In the genomic region with DNA sequence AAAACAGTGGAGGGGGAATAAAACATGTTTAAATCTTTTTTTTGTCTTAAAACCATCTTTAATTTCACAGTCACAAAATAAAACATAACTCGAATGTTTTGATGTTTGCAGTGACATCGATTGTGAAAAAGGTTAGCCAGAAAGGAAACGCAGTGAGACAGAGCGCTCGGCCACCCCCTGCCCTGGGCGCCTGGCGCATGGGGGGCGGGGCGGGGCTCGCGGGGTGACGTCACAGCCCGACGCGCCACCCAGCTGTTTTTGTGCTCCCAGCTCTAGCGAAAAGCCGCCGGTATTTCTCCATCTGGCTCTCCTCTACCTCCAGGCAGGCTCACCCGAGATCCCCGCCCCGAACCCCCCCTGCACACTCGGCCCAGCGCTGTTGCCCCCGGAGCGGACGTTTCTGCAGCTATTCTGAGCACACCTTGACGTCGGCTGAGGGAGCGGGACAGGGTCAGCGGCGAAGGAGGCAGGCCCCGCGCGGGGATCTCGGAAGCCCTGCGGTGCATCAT, we compare ENCODE assay signal across 8 cellular contexts. TPM values are rescaled to one million over a fixed set of nuclear protein-coding genes. Genes with fewer than 3 reads are reported as not detected.
A peak's percentile ranks its signal among the peaks of the same experiment; 100 is the strongest.
DNase-seq lines count a peak whose midpoint lies in the region; ATAC-seq, FAIRE-seq and TF ChIP-seq lines count a peak whose summit lies in the region.

A gene (plus strand): TSS at position 255 of the 509 bp plus-strand sequence. CDS start 253 bp downstream, at position 508.

- peak within 1 kb of the TSS; percentile 62 for H2AFZ ChIP-seq in HepG2 (ENCODE audit: low read length)

- H3K4me1 ChIP-seq in HepG2 (ENCODE audit: insufficient read depth, low read length) = peaks cover 19% of the 10 kb centered on the region; the same call in 1 of the 2 replicates

- DNase-seq in GM12891 (ENCODE audit: insufficient read length, low spot score) = peak; percentile 72
- peak; percentile 43 for DNase-seq in NCI-H2227 treated with DMSO at 0.1 percent for 48 hours (lab: John Stamatoyannopoulos, UW)
- DNase-seq in activated CD4-positive, alpha-beta T cell treated with anti-CD3 and anti-CD28 coated beads, Interleukin-2, amount 50 U/mL, for 4 hours = peak; percentile 68 to 73
- peak; percentile 88 for DNase-seq in dermis blood vessel endothelial cell
- peak; percentile 60 for DNase-seq in HepG2 (ENCODE audit: low spot score)
- peak; percentile 75 to 79 for DNase-seq in stimulated activated CD4-positive, alpha-beta T cell treated with anti-CD3 and anti-CD28 coated beads, Interleukin-2, amount 100 ng/mL, for 24 hours
- DNase-seq in COR-L47 (lab: John Stamatoyannopoulos, UW) = no peak

- H3K36me3 ChIP-seq in HepG2 (replicated peaks in 1 of 2; ENCODE audit: control insufficient read depth in 1 of 2, insufficient read depth in 2 of 2, low read length in 2 of 2) = no peaks in the 10 kb centered on the region

- intact Hi-C loops in HepG2 (cut with micrococcal nuclease; ENCODE audit: unreplicated experiment) = loop anchor here (1.0 to 2.0 kb wide), 2 partner anchors 401 to 510 kb away; a partner anchor contains a TSS

- no peak for TF ChIP-seq RAD21 in HepG2 (CRISPR knock-in tag; IDR thresholded peaks at IDR 0.05)

- ATAC-seq in HG02852 (IDR thresholded peaks at IDR 0.05; ENCODE audit: unreplicated experiment) (peak; percentile 64), HepG2 (peak; percentile 77)

- H3K27me3 ChIP-seq in HepG2 (ENCODE audit: control insufficient read depth in 1 of 2, insufficient read depth in 2 of 2, low read length in 2 of 2) = no peaks in the 10 kb centered on the region; a peak in 1 of 5 replicates

- in situ Hi-C loops in HepG2 (cut with HindIII; ENCODE audit: extremely low pct_ligation_motif_present, low pct_unique_long_range_greater_than_20kb) = no loop called here

- CTCF ChIA-PET in HepG2 (lab: Yijun Ruan, JAX; ENCODE audit: low intra/inter-chr PET ratio, low total read pairs) = no interaction called here

- no peaks in the 10 kb centered on the region for H3K79me2 ChIP-seq in HepG2 (ENCODE audit: insufficient read depth, low read length)

- H3K27ac ChIP-seq in HepG2 (ENCODE audit: extremely low read length, insufficient read depth, low read length) = peak within 1 kb of the TSS; percentile 80

- no peaks in the 10 kb centered on the region for H4K20me1 ChIP-seq in HepG2 (ENCODE audit: insufficient read depth, low read length)

- peak within 1 kb of the TSS; percentile 82 to 97 (median 91) for H3K4me3 ChIP-seq in HepG2 (replicated peaks in 1 of 3; ENCODE audit: insufficient read depth in 1 of 3, low read depth in 2 of 3, low read length in 3 of 3)

- H3K9me3 ChIP-seq in HepG2 (ENCODE audit: low read length) = no peaks in the 10 kb centered on the region

- TF ChIP-seq EP300 in HepG2 (IDR thresholded peaks at IDR 0.05; ENCODE audit: low read depth in 2 of 2, low read length in 2 of 2) = no peak
- no peak for TF ChIP-seq EP300 in HepG2 (CRISPR knock-in tag; IDR thresholded peaks at IDR 0.05; ENCODE audit: borderline replicate concordance)

- no peak for TF ChIP-seq CTCF in HepG2 (CRISPR knock-in tag; IDR thresholded peaks at IDR 0.05)

- H3K9ac ChIP-seq in HepG2 (ENCODE audit: insufficient read depth, low read depth, low read length) = peak within 1 kb of the TSS; percentile 76

- FAIRE-seq in GM12891 (lab: Jason Lieb, UNC) = no peak
- no peak for FAIRE-seq in HepG2 (lab: Jason Lieb, UNC)

- BruUV-seq in HepG2 (replicated peaks; lab: Mats Ljungman, UMichigan) = TSS peak; percentile 62

- 1% methylated on average over 23 of the region's 36 CpGs for WGBS in HepG2 (ENCODE audit: low lambda C conversion rate)

- POLR2A ChIA-PET in HepG2 (lab: Yijun Ruan, JAX) = interaction anchor here (1.0 to 1.9 kb wide), 3 partner anchors 152 to 959 kb away, joined by 3 to 7 read pairs (median 4); a partner anchor contains a TSS

- TF ChIP-seq POLR2A in GM12891 (IDR thresholded peaks at IDR 0.05; ENCODE audit: low read depth, low read length) = no peak
- TF ChIP-seq POLR2A in HepG2 (IDR thresholded peaks at IDR 0.05; ENCODE audit: insufficient read depth in 1 of 2, low read depth in 2 of 2, low read length in 2 of 2) = 0 out of 4 replicates have a peak, but pooled peaks of 1 of the 2 experiments have one; percentile 1

- H3K4me2 ChIP-seq in HepG2 (ENCODE audit: low read depth, low read length) = peak within 1 kb of the TSS; percentile 98

TF ChIP-seq in GM12891, 5 proteins besides CTCF, POLR2A, EP300 and RAD21:
- TF ChIP-seq POLR2AphosphoS5 (IDR thresholded peaks at IDR 0.05; ENCODE audit: low read depth, low read length) (no peak), PAX5 (IDR thresholded peaks at IDR 0.05; ENCODE audit: insufficient read depth, low read length, severe bottlenecking) (no peak), SPI1 (IDR thresholded peaks at IDR 0.05; ENCODE audit: low read depth, low read length) (no peak), TAF1 (IDR thresholded peaks at IDR 0.05; ENCODE audit: low read depth, low read length) (no peak), POU2F2 (IDR thresholded peaks at IDR 0.05; ENCODE audit: low read depth, low read length) (no peak)

TF ChIP-seq in HepG2, 621 proteins besides CTCF, POLR2A, EP300 and RAD21 (continues in another document):
- TF ChIP-seq, protein P1, sequence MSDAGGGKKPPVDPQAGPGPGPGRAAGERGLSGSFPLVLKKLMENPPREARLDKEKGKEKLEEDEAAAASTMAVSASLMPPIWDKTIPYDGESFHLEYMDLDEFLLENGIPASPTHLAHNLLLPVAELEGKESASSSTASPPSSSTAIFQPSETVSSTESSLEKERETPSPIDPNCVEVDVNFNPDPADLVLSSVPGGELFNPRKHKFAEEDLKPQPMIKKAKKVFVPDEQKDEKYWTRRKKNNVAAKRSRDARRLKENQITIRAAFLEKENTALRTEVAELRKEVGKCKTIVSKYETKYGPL (CRISPR knock-in tag; IDR thresholded peaks at IDR 0.05) = no peak
- TF ChIP-seq SOX6 (IDR thresholded peaks at IDR 0.05) = no peak
- peak; percentile 58; the same call in 1 of the 2 replicates for TF ChIP-seq SOX6 (CRISPR knock-in tag; IDR thresholded peaks at IDR 0.05)
- TF ChIP-seq, protein P2, sequence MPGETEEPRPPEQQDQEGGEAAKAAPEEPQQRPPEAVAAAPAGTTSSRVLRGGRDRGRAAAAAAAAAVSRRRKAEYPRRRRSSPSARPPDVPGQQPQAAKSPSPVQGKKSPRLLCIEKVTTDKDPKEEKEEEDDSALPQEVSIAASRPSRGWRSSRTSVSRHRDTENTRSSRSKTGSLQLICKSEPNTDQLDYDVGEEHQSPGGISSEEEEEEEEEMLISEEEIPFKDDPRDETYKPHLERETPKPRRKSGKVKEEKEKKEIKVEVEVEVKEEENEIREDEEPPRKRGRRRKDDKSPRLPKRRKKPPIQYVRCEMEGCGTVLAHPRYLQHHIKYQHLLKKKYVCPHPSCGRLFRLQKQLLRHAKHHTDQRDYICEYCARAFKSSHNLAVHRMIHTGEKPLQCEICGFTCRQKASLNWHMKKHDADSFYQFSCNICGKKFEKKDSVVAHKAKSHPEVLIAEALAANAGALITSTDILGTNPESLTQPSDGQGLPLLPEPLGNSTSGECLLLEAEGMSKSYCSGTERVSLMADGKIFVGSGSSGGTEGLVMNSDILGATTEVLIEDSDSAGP (CRISPR knock-in tag; IDR thresholded peaks at IDR 0.05; ENCODE audit: borderline replicate concordance) = peak; percentile 18; the same call in 1 of the 2 replicates
- TF ChIP-seq, protein P3, sequence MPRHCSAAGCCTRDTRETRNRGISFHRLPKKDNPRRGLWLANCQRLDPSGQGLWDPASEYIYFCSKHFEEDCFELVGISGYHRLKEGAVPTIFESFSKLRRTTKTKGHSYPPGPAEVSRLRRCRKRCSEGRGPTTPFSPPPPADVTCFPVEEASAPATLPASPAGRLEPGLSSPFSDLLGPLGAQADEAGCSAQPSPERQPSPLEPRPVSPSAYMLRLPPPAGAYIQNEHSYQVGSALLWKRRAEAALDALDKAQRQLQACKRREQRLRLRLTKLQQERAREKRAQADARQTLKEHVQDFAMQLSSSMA (CRISPR knock-in tag; IDR thresholded peaks at IDR 0.05) = no peak

RNA-seq across cellular contexts. Expression of the gene that starts here (rescaled TPM):
- polyA plus RNA-seq in GM12891 (2012; ENCODE audit: low read depth, missing spikeins) = 10.8 TPM
- total RNA-seq in dermis blood vessel endothelial cell (76.9 and 88.2 TPM in 2 replicates), HepG2 (2016; rRNA removed; fragmentation: Illumina TruSeq; extraction: Trizol) (7.9 and 8.1 TPM in 2 replicates)
- 1.2 and 2.7 TPM in 2 replicates for total RNA-seq in HepG2 (2016; cell fraction: cytosol; rRNA removed; fragmentation: Illumina TruSeq; extraction: Trizol; ENCODE audit: low read depth)
- 6.8 and 8.2 TPM in 2 replicates for total RNA-seq in HepG2 (2016; cell fraction: insoluble cytoplasmic fraction; rRNA removed; fragmentation: Illumina TruSeq; extraction: Trizol)
- total RNA-seq in HepG2 (2016; cell fraction: membrane; rRNA removed; fragmentation: Illumina TruSeq; extraction: Trizol) = 3.7 and 3.8 TPM in 2 replicates
- 7.5 and 9.5 TPM in 2 replicates for total RNA-seq in HepG2 (2016; cell fraction: nucleus; rRNA removed; fragmentation: Illumina TruSeq; extraction: Trizol)
- 26.1 and 28.1 TPM in 2 replicates for polyA plus RNA-seq in HepG2 (2011; rRNA removed)
- 12.7 and 20.6 TPM in 2 replicates for polyA plus RNA-seq in HepG2 (2011; cell fraction: cytosol; rRNA removed)
- 18.1 and 27.4 TPM in 2 replicates for polyA plus RNA-seq in HepG2 (2011; cell fraction: nucleus; rRNA removed)
- 30.3 and 43.8 TPM in 2 replicates for polyA plus RNA-seq in HepG2 (2012)
- polyA plus RNA-seq in HepG2 (2016; cell fraction: cytosol; fragmentation: Illumina TruSeq; extraction: Trizol; ENCODE audit: low read depth) = 1.2 and 1.3 TPM in 2 replicates
- 8.5 and 10.9 TPM in 2 replicates for polyA plus RNA-seq in HepG2 (2016; cell fraction: insoluble cytoplasmic fraction; fragmentation: Illumina TruSeq; extraction: Trizol; ENCODE audit: low read depth)
- 2.4 and 2.8 TPM in 2 replicates for polyA plus RNA-seq in HepG2 (2016; cell fraction: membrane; fragmentation: Illumina TruSeq; extraction: Trizol; ENCODE audit: low read depth)
- 8.0 and 9.3 TPM in 2 replicates for polyA plus RNA-seq in HepG2 (2016; cell fraction: nucleus; fragmentation: Illumina TruSeq; extraction: Trizol; ENCODE audit: insufficient read depth, low read depth)
- polyA minus RNA-seq in HepG2 (2011; rRNA and poly(A)+ RNA removed; ENCODE audit: low replicate concordance) = 14.5 and 98.1 TPM in 2 replicates
- 10.8 and 14.2 TPM in 2 replicates for polyA minus RNA-seq in HepG2 (2011; cell fraction: cytosol; rRNA and poly(A)+ RNA removed)
- 17.0 and 23.5 TPM in 2 replicates for polyA minus RNA-seq in HepG2 (2011; cell fraction: nucleus; rRNA and poly(A)+ RNA removed)
